Comparison of ENCODE assay signal across 27 cellular contexts in the genomic region with DNA sequence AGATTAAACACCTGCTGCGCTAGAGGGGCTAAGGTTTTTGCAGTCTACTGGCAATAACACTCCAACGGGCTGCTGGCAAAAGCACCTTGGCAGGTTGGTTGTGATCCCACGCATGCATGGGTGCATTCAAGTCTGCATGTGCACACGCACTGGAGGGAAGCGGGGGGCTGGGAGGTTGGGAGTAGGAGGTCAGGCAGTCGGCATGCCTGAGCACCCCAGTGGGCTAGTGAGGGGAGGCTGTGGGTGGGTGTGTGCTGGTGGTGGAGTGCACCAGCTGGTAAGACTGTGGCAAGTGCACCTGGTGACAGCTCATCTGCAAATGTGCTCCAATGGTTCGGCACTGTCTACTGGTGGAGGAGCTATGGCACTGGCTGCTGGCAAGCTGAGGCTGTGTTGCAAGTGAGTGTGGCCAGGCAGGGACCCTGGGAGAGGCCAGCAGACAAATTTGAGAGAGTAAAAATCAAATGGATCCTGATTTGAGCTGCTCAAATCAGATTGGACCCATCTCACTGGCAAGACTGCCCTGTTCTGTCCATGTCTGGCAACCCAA.
"Had no signal": no experiment of that assay in that cellular context is flagged by ENCODE, and none has a peak within 500 bp of the region (broad histone marks: within the 10 kb centered on the region; RNA-seq: fewer than 3 reads in every experiment).

No MANE protein-coding gene starts in this region.

- H3K9me3 ChIP-seq: esophagus squamous epithelium, heart right ventricle, psoas muscle, sigmoid colon, stomach, tibial artery, upper lobe of left lung had no signal

- ATAC-seq: effector memory CD8-positive, alpha-beta T cell; heart right ventricle; left lobe of liver; naive thymus-derived CD4-positive, alpha-beta T cell; psoas muscle; right cardiac atrium had no signal

- H3K4me2 ChIP-seq: neural progenitor cell had no signal

- H2AFZ ChIP-seq: neural progenitor cell had no signal

- H3K36me3 ChIP-seq: esophagus squamous epithelium, heart right ventricle, neural progenitor cell, sigmoid colon, stomach, tibial artery, upper lobe of left lung had no signal

- H3K4me1 Mint-ChIP-seq: immature natural killer cell; naive thymus-derived CD4-positive, alpha-beta T cell; nephron; neural progenitor cell had no signal

- H3K4me3 Mint-ChIP-seq: effector memory CD8-positive, alpha-beta T cell; immature natural killer cell; naive thymus-derived CD4-positive, alpha-beta T cell; nephron; neural progenitor cell had no signal

- H3K27ac Mint-ChIP-seq: effector memory CD8-positive, alpha-beta T cell; immature natural killer cell; naive thymus-derived CD4-positive, alpha-beta T cell; nephron; neural progenitor cell had no signal

- H3K9me3 Mint-ChIP-seq: naive thymus-derived CD4-positive, alpha-beta T cell; nephron had no signal

- H3K36me3 Mint-ChIP-seq: immature natural killer cell; naive thymus-derived CD4-positive, alpha-beta T cell; neural progenitor cell had no signal

- H3K4me3 ChIP-seq: esophagus squamous epithelium, heart right ventricle, neural progenitor cell, psoas muscle, sigmoid colon, stomach, tibial artery, upper lobe of left lung had no signal

- H3K27ac ChIP-seq: esophagus squamous epithelium, heart right ventricle, neural progenitor cell, psoas muscle, sigmoid colon, stomach, tibial artery, upper lobe of left lung had no signal

- H3K27me3 Mint-ChIP-seq: naive thymus-derived CD4-positive, alpha-beta T cell had no signal

- H3K27me3 ChIP-seq: esophagus squamous epithelium, heart right ventricle, neural progenitor cell, sigmoid colon, stomach, tibial artery, upper lobe of left lung had no signal

- DNase-seq: cerebellar nuclear complex; cortex of kidney; effector memory CD8-positive, alpha-beta T cell; erythroblast; esophagus squamous epithelium; foreskin melanocyte; glutamatergic neuron; heart right ventricle; hypothalamus; immature natural killer cell; islet precursor cell; mesendoderm; midbrain; naive thymus-derived CD4-positive, alpha-beta T cell; nucleus accumbens; psoas muscle; sigmoid colon; stimulated activated CD4-positive, alpha-beta T cell treated with anti-CD3 and anti-CD28 coated beads, Interleukin-15, amount 100 ng/mL, for 24 hours; stimulated activated CD4-positive, alpha-beta T cell treated with anti-CD3 and anti-CD28 coated beads, Interleukin-2, amount 100 ng/mL, for 48 hours; stimulated activated naive CD4-positive, alpha-beta T cell treated with Interleukin-2 at 50 U/mL for 16 hours; stomach; tibial artery had no signal

- H3K4me1 ChIP-seq: esophagus squamous epithelium, heart right ventricle, neural progenitor cell, psoas muscle, sigmoid colon, stomach, tibial artery, upper lobe of left lung had no signal

- H3K9ac ChIP-seq: neural progenitor cell had no signal
